Comparison of ENCODE assay signal across 28 cellular contexts in the genomic region with DNA sequence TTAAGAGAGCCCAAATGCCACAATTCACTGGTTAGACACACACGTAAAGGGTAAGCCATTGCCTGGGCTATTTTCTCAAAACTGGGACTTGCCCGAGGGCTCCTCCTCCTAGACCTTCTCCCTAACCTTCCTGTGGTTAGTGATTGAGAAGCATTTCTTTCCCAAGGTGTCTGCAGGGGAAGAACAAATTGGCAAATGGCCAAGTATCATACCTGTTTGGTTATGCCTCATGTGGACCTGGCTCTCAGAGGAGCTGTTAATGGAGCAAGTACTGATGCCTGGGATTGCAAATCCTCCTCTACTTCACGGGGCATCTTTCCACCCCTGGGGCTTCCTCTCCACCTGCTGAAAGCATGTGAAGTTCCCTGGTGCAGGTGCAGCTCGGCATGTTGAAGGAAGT.
"Had no signal": no experiment of that assay in that cellular context is flagged by ENCODE, and none has a peak within 500 bp of the region (broad histone marks: within the 10 kb centered on the region; RNA-seq: fewer than 3 reads in every experiment).

No MANE protein-coding gene starts in this region.

- H3K27me3 Mint-ChIP-seq: naive thymus-derived CD4-positive, alpha-beta T cell; natural killer cell treated with Interleukin-12 subunit alpha and Interleukin-12 subunit beta and Interleukin-15 and Interleukin-18, amount 100 ng/mL, for 72 hours; progenitor cell of endocrine pancreas had no signal

- H3K4me1 Mint-ChIP-seq: memory B cell; naive thymus-derived CD4-positive, alpha-beta T cell; stimulated activated naive B cell treated with anti-CD40 and anti-IgM and Interleukin-4, amounts not matched to agents 10 μg/mL and 1 μg/mL and 100 μg/mL, for 72 hours had no signal

- H3K27ac ChIP-seq: left lung, lower lobe of right lung, ovary, right atrium auricular region, skin epidermis, stomach, testis, thyroid gland, transverse colon, upper lobe of left lung had no signal

- H3K4me3 ChIP-seq: left lung, lower lobe of right lung, mucosa of descending colon, ovary, right atrium auricular region, skin epidermis, stomach, testis, thyroid gland, transverse colon, upper lobe of left lung had no signal

- H3K9me3 Mint-ChIP-seq: memory B cell had no signal

- H3K36me3 ChIP-seq: left lung, lower lobe of right lung, ovary, right atrium auricular region, stomach, thyroid gland, transverse colon, upper lobe of left lung had no signal

- H3K36me3 Mint-ChIP-seq: memory B cell; naive thymus-derived CD4-positive, alpha-beta T cell; natural killer cell treated with Interleukin-12 subunit alpha and Interleukin-12 subunit beta and Interleukin-15 and Interleukin-18, amount 100 ng/mL, for 72 hours; stimulated activated naive B cell treated with anti-CD40 and anti-IgM and Interleukin-4, amounts not matched to agents 10 μg/mL and 1 μg/mL and 100 μg/mL, for 72 hours had no signal

- FAIRE-seq: keratinocyte, urothelium cell line had no signal

- H3K27ac Mint-ChIP-seq: memory B cell; naive thymus-derived CD4-positive, alpha-beta T cell; natural killer cell treated with Interleukin-12 subunit alpha and Interleukin-12 subunit beta and Interleukin-15 and Interleukin-18, amount 100 ng/mL, for 72 hours; progenitor cell of endocrine pancreas; stimulated activated naive B cell treated with anti-CD40 and anti-IgM and Interleukin-4, amounts not matched to agents 10 μg/mL and 1 μg/mL and 100 μg/mL, for 72 hours had no signal

- DNase-seq: hippocampal formation; kidney glomerular epithelial cell; left colon; left lung; lower lobe of right lung; midbrain; mucosa of descending colon; naive thymus-derived CD4-positive, alpha-beta T cell; ovary; stimulated activated CD4-positive, alpha-beta T cell treated with anti-CD3 and anti-CD28 coated beads, Interleukin-12 subunit alpha, Interleukin-12 subunit beta, amount 100 ng/mL, for 4 hours; stimulated activated CD4-positive, alpha-beta T cell treated with anti-CD3 and anti-CD28 coated beads, Interleukin-15, amount 100 ng/mL, for 24 hours; stimulated activated CD4-positive, alpha-beta T cell treated with anti-CD3 and anti-CD28 coated beads, Interleukin-2, amount 100 ng/mL, for 24 hours; stimulated activated CD4-positive, alpha-beta T cell treated with anti-CD3 and anti-CD28 coated beads, Interleukin-4, amount 100 ng/mL, for 1 hour; stimulated activated naive B cell treated with anti-CD40 and anti-IgM and Interleukin-4, amounts not matched to agents 10 μg/mL and 1 μg/mL and 100 μg/mL, for 72 hours; stimulated activated naive CD8-positive, alpha-beta T cell treated with anti-CD3 and anti-CD28 coated beads, Interleukin-15, Interleukin-2, amounts not matched to agents 100 U/mL and 50 U/mL, for 24 hours; stomach; testis; thyroid gland; transverse colon; upper lobe of left lung had no signal

- H3K27me3 ChIP-seq: left lung, ovary, right atrium auricular region, stomach, testis, thyroid gland, transverse colon, upper lobe of left lung had no signal

- H3K9me3 ChIP-seq: left lung, lower lobe of right lung, mucosa of descending colon, ovary, right atrium auricular region, stomach, testis, thyroid gland, transverse colon, upper lobe of left lung had no signal

- H3K4me1 ChIP-seq: left lung, lower lobe of right lung, right atrium auricular region, stomach, testis, thyroid gland, transverse colon, upper lobe of left lung had no signal

- ATAC-seq: left colon; left lung; lower lobe of right lung; mucosa of descending colon; naive thymus-derived CD4-positive, alpha-beta T cell; natural killer cell treated with Interleukin-12 subunit alpha and Interleukin-12 subunit beta and Interleukin-15 and Interleukin-18, amount 100 ng/mL, for 72 hours; sciatic nerve; stimulated activated naive B cell treated with anti-CD40 and anti-IgM and Interleukin-4, amounts not matched to agents 10 μg/mL and 1 μg/mL and 100 μg/mL, for 72 hours; stimulated activated naive CD8-positive, alpha-beta T cell treated with anti-CD3 and anti-CD28 coated beads, Interleukin-15, Interleukin-2, amounts not matched to agents 100 U/mL and 50 U/mL, for 24 hours had no signal

- H3K4me3 Mint-ChIP-seq: memory B cell; naive thymus-derived CD4-positive, alpha-beta T cell; natural killer cell treated with Interleukin-12 subunit alpha and Interleukin-12 subunit beta and Interleukin-15 and Interleukin-18, amount 100 ng/mL, for 72 hours; stimulated activated naive B cell treated with anti-CD40 and anti-IgM and Interleukin-4, amounts not matched to agents 10 μg/mL and 1 μg/mL and 100 μg/mL, for 72 hours had no signal
